1 cellular context compared by ENCODE assay signal in genomic region chr1:229430761-229431269, GRCh38.
A peak's percentile ranks its signal among the peaks of the same experiment; 100 is the strongest.
TF ChIP-seq lines count a peak whose summit lies in the region.

No MANE protein-coding gene starts in this region.

TF ChIP-seq in H1, 55 proteins besides CTCF, POLR2A, EP300 and RAD21 (continued from another document):
- no peak for TF ChIP-seq CBX8 (IDR thresholded peaks at IDR 0.05; ENCODE audit: borderline replicate concordance, low read depth, low read length)
- TF ChIP-seq HDAC2 (IDR thresholded peaks at IDR 0.05; ENCODE audit: borderline replicate concordance in 1 of 2, low read depth in 2 of 2, low read length in 2 of 2): 0 out of 4 replicates have a peak, but pooled peaks have one; percentile 51 to 63
- TF ChIP-seq SUZ12 (IDR thresholded peaks at IDR 0.05; ENCODE audit: low read length): 0 out of 2 replicates have a peak, but pooled peaks have one; percentile 12
- TF ChIP-seq TAF7 (optimal IDR thresholded peaks at IDR 0.05; ENCODE audit: borderline replicate concordance, low read depth, low read length): peak; percentile 29
- TF ChIP-seq ASH2L (IDR thresholded peaks at IDR 0.05; ENCODE audit: low read length): no peak
